10 cellular contexts compared by ENCODE assay signal in genomic region chr2:156455366-156455975, GRCh38. TPM values are rescaled to one million over a fixed set of nuclear protein-coding genes. Genes with fewer than 3 reads are reported as not detected.
DNase-seq lines count a peak whose midpoint lies in the region; ATAC-seq and TF ChIP-seq lines count a peak whose summit lies in the region.
"Had no signal": no experiment of that assay in that cellular context is flagged by ENCODE, and none has a peak within 500 bp of the region (broad histone marks: within the 10 kb centered on the region; RNA-seq: fewer than 3 reads in every experiment).

No MANE protein-coding gene starts in this region.

- CTCF ChIA-PET in Caco-2 (lab: Charles Lee), result no interaction called here

- POLR2A ChIA-PET in Caco-2 (lab: Charles Lee), result no interaction called here

- peaks cover 23% of the 10 kb centered on the region for H3K9me3 Mint-ChIP-seq in Caco-2 (ENCODE audit: unreplicated experiment)

- BruUV-seq in Caco-2 (replicated peaks; lab: Mats Ljungman, UMichigan), result no TSS peak

- ATAC-seq in GM19468 (IDR thresholded peaks at IDR 0.05; ENCODE audit: extremely low read depth, unreplicated experiment), result peak; percentile 31

- intact Hi-C loops in Caco-2 (cut with micrococcal nuclease; ENCODE audit: unreplicated experiment), result loop anchor here (1.0 kb wide), 1 partner anchor 10 kb away; no protein-coding TSS in a partner anchor

- no peaks in the 10 kb centered on the region for H3K27me3 Mint-ChIP-seq in Caco-2 (ENCODE audit: insufficient read depth, unreplicated experiment)

- no peaks in the 10 kb centered on the region for H3K27me3 ChIP-seq in Caco-2 (replicated peaks; ENCODE audit: control insufficient read depth, insufficient read depth, low read length)
- H3K27me3 ChIP-seq: esophagus muscularis mucosa had no signal

- DNase-seq in AG08395 (ENCODE audit: low spot score), result peak; percentile 52
- peak; percentile 41 for DNase-seq in HS-5 (ENCODE audit: low read depth)
- DNase-seq in fibroblast of peridontal ligament (ENCODE audit: extremely low read depth), result peak; percentile 64
- no peak for DNase-seq in Kasumi-1 (lab: John Stamatoyannopoulos, UW)
- DNase-seq in GM13976 (ENCODE audit: low spot score), result no peak
- DNase-seq in Caco-2, result no peak
- no peak for DNase-seq in SHP77 (lab: John Stamatoyannopoulos, UW)

- TF ChIP-seq CTCF in GM13976 (IDR thresholded peaks at IDR 0.05; ENCODE audit: borderline replicate concordance, control extremely low read depth, extremely low read depth, insufficient read depth, missing control alignments) (no peak), Caco-2 (IDR thresholded peaks at IDR 0.05; ENCODE audit: insufficient read depth in 1 of 2, low read depth in 1 of 2, low read length in 1 of 2, severe bottlenecking in 1 of 2, unreplicated experiment in 1 of 2) (no peak)

- peaks cover 37% of the 10 kb centered on the region for H3K4me1 Mint-ChIP-seq in Caco-2 (ENCODE audit: low read depth, unreplicated experiment)

- no peak overlapping the region for H3K4me3 ChIP-seq in Caco-2 (ENCODE audit: low read depth, low read length)
- H3K4me3 ChIP-seq: esophagus muscularis mucosa had no signal

- H3K4me1 ChIP-seq in Caco-2, result peaks cover 23% of the 10 kb centered on the region

- H3K9me3 ChIP-seq in Caco-2, result no peaks in the 10 kb centered on the region
- H3K9me3 ChIP-seq: esophagus muscularis mucosa had no signal

- H3K4me3 Mint-ChIP-seq in Caco-2 (ENCODE audit: unreplicated experiment), result no peak overlapping the region
- H3K4me3 Mint-ChIP-seq: CD14-positive monocyte had no signal

- H3K27ac Mint-ChIP-seq in Caco-2 (ENCODE audit: unreplicated experiment), result no peak overlapping the region

- peaks cover 9% of the 10 kb centered on the region for H3K36me3 Mint-ChIP-seq in Caco-2 (ENCODE audit: insufficient read depth, unreplicated experiment)

- in situ Hi-C loops in GM13976 (cut with MboI; ENCODE audit: low sequenced_read_pairs, unreplicated experiment), result no loop called here

- no peaks in the 10 kb centered on the region for H3K36me3 ChIP-seq in Caco-2 (ENCODE audit: control insufficient read depth, insufficient read depth, low read length)
- H3K36me3 ChIP-seq: esophagus muscularis mucosa had no signal

RNA-seq across cellular contexts. Expression of gene GPD2, which starts 19.3 kb away (rescaled TPM):
- total RNA-seq in Caco-2 (2022), result 56.8 and 58.3 TPM in 2 replicates

Comparison
In these comparisons a context has a peak if more than half of its experiments do, and no peak if none do; other contexts are left out.
1. DNase-seq: peak in AG08395 (single experiment), HS-5 (single experiment) and fibroblast of peridontal ligament (single experiment); none in Kasumi-1 (0 of 2), GM13976 (single experiment), Caco-2 (0 of 2) and SHP77 (0 of 2).